1 cellular context compared by ENCODE assay signal in the genomic region with DNA sequence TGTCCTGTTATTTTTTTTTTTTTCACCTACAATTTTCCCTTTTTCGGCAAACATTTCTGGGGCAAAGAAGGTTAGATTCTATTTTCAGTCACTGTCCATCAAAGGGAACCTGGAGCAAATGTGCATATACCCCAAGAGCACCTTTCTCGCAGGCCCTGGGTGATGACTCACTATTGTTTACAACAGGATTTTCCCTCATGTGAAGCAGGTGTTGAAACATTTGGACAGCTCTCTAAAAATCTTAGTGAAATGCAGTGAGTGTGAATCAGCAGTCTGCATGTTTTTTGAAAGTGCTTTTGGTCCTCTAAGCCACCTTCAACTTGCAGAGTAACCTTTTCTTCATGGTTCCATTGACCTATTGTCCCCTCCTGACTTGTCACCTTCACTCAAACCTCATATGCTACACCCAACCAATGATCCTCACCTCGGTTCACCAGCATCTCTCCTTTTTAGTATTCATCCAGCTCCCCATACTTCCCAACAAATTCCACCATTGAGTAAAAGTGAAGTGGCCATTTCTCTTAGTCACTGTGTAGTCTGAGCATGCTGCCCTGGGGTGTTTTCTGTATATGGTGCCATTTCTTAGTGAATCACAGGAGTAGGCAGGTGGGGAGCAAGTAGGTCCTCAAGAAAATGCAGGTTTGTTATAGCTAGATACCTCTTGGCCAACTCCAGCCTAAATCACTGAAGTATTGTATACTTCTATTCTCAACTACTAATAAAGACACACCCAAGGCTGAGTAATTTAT.
TF ChIP-seq lines count a peak whose summit lies in the region.

No MANE protein-coding gene starts in this region.

TF ChIP-seq in HepG2, 621 proteins besides CTCF, POLR2A, EP300 and RAD21 (continued from another document and continues in another):
- TF ChIP-seq, protein P1, sequence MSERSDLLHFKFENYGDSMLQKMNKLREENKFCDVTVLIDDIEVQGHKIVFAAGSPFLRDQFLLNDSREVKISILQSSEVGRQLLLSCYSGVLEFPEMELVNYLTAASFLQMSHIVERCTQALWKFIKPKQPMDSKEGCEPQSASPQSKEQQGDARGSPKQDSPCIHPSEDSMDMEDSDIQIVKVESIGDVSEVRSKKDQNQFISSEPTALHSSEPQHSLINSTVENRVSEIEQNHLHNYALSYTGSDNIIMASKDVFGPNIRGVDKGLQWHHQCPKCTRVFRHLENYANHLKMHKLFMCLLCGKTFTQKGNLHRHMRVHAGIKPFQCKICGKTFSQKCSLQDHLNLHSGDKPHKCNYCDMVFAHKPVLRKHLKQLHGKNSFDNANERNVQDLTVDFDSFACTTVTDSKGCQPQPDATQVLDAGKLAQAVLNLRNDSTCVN (CRISPR knock-in tag; IDR thresholded peaks at IDR 0.05; ENCODE audit: borderline replicate concordance) = no peak
- TF ChIP-seq ZNF329 (CRISPR knock-in tag; IDR thresholded peaks at IDR 0.05; ENCODE audit: low read depth) (no peak), ZFP62 (CRISPR knock-in tag; IDR thresholded peaks at IDR 0.05) (no peak), FOSL1 (CRISPR knock-in tag; IDR thresholded peaks at IDR 0.05; ENCODE audit: borderline replicate concordance) (peak; percentile 44; the same call in 1 of the 2 replicates), SATB2 (CRISPR knock-in tag; IDR thresholded peaks at IDR 0.05) (no peak), PAX8 (CRISPR knock-in tag; IDR thresholded peaks at IDR 0.05; ENCODE audit: borderline replicate concordance) (no peak), SIX4 (CRISPR knock-in tag; IDR thresholded peaks at IDR 0.05) (no peak), ZFP37 (CRISPR knock-in tag; IDR thresholded peaks at IDR 0.05; ENCODE audit: borderline replicate concordance) (no peak), ZNF562 (CRISPR knock-in tag; IDR thresholded peaks at IDR 0.05; ENCODE audit: borderline replicate concordance) (no peak), NFRKB (IDR thresholded peaks at IDR 0.05) (no peak), HCFC1 (IDR thresholded peaks at IDR 0.05; ENCODE audit: low read depth, low read length) (no peak), KDM2A (CRISPR knock-in tag; IDR thresholded peaks at IDR 0.05; ENCODE audit: borderline replicate concordance, low read depth) (no peak), CEBPG (CRISPR knock-in tag; IDR thresholded peaks at IDR 0.05) (peak; percentile 58), ZNF749 (CRISPR knock-in tag; IDR thresholded peaks at IDR 0.05; ENCODE audit: borderline replicate concordance) (no peak), ZNF367 (CRISPR knock-in tag; IDR thresholded peaks at IDR 0.05; ENCODE audit: borderline replicate concordance) (no peak), FOXK2 (IDR thresholded peaks at IDR 0.05) (no peak), HNRNPK (IDR thresholded peaks at IDR 0.05; ENCODE audit: low read depth, low read length, poor library complexity, severe bottlenecking) (no peak), KDM6A (CRISPR knock-in tag; IDR thresholded peaks at IDR 0.05; ENCODE audit: low read depth) (no peak), ZNF672 (CRISPR knock-in tag; IDR thresholded peaks at IDR 0.05) (no peak), ATF1 (CRISPR knock-in tag; IDR thresholded peaks at IDR 0.05) (no peak), RBM22 (optimal IDR thresholded peaks at IDR 0.05; ENCODE audit: low read length) (no peak), HNRNPL (IDR thresholded peaks at IDR 0.05; ENCODE audit: low read depth, low read length) (no peak), TBX2 (CRISPR knock-in tag; IDR thresholded peaks at IDR 0.05; ENCODE audit: borderline replicate concordance) (peak; percentile 26; the same call in 1 of the 2 replicates), CEBPB (IDR thresholded peaks at IDR 0.05; ENCODE audit: borderline replicate concordance, low read depth, low read length) (peak; percentile 48; the same call in 1 of the 2 replicates), ZBTB21 (CRISPR knock-in tag; IDR thresholded peaks at IDR 0.05) (no peak), MIER2 (CRISPR knock-in tag; IDR thresholded peaks at IDR 0.05) (peak; percentile 80; the same call in 1 of the 2 replicates), ZBTB34 (CRISPR knock-in tag; IDR thresholded peaks at IDR 0.05) (no peak), GATAD2A (CRISPR knock-in tag; IDR thresholded peaks at IDR 0.05) (peak; percentile 61), HMG20B (CRISPR knock-in tag; conservative IDR thresholded peaks at IDR 0.05) (no peak), CENPX (CRISPR knock-in tag; IDR thresholded peaks at IDR 0.05) (no peak), ZBTB43 (CRISPR knock-in tag; conservative IDR thresholded peaks at IDR 0.05) (no peak; the same call in 1 of the 2 replicates), ZGPAT (CRISPR knock-in tag; IDR thresholded peaks at IDR 0.05) (peak; percentile 29; the same call in 1 of the 2 replicates), MAFG (CRISPR knock-in tag; IDR thresholded peaks at IDR 0.05) (no peak), ZNF567 (CRISPR knock-in tag; IDR thresholded peaks at IDR 0.05; ENCODE audit: borderline replicate concordance) (no peak), ATF5 (CRISPR knock-in tag; IDR thresholded peaks at IDR 0.05; ENCODE audit: low read depth) (no peak), TRIM24 (CRISPR knock-in tag; IDR thresholded peaks at IDR 0.05) (no peak), MTF2 (CRISPR knock-in tag; IDR thresholded peaks at IDR 0.05; ENCODE audit: borderline replicate concordance) (no peak)
- TF ChIP-seq, protein P2, sequence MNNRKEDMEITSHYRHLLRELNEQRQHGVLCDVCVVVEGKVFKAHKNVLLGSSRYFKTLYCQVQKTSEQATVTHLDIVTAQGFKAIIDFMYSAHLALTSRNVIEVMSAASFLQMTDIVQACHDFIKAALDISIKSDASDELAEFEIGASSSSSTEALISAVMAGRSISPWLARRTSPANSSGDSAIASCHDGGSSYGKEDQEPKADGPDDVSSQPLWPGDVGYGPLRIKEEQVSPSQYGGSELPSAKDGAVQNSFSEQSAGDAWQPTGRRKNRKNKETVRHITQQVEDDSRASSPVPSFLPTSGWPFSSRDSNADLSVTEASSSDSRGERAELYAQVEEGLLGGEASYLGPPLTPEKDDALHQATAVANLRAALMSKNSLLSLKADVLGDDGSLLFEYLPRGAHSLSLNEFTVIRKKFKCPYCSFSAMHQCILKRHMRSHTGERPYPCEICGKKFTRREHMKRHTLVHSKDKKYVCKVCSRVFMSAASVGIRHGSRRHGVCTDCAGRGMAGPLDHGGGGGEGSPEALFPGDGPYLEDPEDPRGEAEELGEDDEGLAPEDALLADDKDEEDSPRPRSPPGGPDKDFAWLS (CRISPR knock-in tag; IDR thresholded peaks at IDR 0.05; ENCODE audit: borderline replicate concordance) = no peak
- TF ChIP-seq, protein P3, sequence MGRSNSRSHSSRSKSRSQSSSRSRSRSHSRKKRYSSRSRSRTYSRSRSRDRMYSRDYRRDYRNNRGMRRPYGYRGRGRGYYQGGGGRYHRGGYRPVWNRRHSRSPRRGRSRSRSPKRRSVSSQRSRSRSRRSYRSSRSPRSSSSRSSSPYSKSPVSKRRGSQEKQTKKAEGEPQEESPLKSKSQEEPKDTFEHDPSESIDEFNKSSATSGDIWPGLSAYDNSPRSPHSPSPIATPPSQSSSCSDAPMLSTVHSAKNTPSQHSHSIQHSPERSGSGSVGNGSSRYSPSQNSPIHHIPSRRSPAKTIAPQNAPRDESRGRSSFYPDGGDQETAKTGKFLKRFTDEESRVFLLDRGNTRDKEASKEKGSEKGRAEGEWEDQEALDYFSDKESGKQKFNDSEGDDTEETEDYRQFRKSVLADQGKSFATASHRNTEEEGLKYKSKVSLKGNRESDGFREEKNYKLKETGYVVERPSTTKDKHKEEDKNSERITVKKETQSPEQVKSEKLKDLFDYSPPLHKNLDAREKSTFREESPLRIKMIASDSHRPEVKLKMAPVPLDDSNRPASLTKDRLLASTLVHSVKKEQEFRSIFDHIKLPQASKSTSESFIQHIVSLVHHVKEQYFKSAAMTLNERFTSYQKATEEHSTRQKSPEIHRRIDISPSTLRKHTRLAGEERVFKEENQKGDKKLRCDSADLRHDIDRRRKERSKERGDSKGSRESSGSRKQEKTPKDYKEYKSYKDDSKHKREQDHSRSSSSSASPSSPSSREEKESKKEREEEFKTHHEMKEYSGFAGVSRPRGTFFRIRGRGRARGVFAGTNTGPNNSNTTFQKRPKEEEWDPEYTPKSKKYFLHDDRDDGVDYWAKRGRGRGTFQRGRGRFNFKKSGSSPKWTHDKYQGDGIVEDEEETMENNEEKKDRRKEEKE (IDR thresholded peaks at IDR 0.05) = no peak
- TF ChIP-seq, protein P4, sequence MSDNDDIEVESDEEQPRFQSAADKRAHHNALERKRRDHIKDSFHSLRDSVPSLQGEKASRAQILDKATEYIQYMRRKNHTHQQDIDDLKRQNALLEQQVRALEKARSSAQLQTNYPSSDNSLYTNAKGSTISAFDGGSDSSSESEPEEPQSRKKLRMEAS (IDR thresholded peaks at IDR 0.05) = no peak
- TF ChIP-seq, protein P5, sequence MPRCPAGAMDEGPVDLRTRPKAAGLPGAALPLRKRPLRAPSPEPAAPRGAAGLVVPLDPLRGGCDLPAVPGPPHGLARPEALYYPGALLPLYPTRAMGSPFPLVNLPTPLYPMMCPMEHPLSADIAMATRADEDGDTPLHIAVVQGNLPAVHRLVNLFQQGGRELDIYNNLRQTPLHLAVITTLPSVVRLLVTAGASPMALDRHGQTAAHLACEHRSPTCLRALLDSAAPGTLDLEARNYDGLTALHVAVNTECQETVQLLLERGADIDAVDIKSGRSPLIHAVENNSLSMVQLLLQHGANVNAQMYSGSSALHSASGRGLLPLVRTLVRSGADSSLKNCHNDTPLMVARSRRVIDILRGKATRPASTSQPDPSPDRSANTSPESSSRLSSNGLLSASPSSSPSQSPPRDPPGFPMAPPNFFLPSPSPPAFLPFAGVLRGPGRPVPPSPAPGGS (CRISPR knock-in tag; IDR thresholded peaks at IDR 0.05) = no peak
- TF ChIP-seq, protein P6, sequence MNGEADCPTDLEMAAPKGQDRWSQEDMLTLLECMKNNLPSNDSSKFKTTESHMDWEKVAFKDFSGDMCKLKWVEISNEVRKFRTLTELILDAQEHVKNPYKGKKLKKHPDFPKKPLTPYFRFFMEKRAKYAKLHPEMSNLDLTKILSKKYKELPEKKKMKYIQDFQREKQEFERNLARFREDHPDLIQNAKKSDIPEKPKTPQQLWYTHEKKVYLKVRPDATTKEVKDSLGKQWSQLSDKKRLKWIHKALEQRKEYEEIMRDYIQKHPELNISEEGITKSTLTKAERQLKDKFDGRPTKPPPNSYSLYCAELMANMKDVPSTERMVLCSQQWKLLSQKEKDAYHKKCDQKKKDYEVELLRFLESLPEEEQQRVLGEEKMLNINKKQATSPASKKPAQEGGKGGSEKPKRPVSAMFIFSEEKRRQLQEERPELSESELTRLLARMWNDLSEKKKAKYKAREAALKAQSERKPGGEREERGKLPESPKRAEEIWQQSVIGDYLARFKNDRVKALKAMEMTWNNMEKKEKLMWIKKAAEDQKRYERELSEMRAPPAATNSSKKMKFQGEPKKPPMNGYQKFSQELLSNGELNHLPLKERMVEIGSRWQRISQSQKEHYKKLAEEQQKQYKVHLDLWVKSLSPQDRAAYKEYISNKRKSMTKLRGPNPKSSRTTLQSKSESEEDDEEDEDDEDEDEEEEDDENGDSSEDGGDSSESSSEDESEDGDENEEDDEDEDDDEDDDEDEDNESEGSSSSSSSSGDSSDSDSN (CRISPR knock-in tag; IDR thresholded peaks at IDR 0.05) = no peak
